ENCODE assay signal across 2 cellular contexts in the genomic region with DNA sequence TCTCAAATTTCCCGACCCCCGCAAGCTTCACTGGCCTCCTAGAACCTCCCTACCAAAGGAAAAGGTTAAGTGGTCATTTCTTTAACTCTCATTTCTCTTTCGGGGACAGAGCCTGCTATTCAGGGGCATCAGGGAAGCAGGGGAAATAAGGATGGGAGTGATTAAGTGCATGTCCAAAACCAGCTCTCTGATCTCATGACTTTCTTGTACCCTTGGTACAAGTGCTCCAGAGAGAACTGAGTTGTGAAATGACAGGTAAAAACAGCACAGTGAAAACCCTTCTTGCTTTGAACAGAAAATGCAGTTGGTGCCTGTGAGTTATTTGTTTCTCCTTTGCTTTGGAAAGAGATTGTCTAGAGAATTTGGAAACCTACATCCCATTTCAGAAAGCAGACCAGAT.
TF ChIP-seq lines count a peak whose summit lies in the region.

No MANE protein-coding gene starts in this region.

TF ChIP-seq in SK-N-SH, 30 proteins besides CTCF, POLR2A, EP300 and RAD21 (continued from another document):
- TF ChIP-seq, protein P1, sequence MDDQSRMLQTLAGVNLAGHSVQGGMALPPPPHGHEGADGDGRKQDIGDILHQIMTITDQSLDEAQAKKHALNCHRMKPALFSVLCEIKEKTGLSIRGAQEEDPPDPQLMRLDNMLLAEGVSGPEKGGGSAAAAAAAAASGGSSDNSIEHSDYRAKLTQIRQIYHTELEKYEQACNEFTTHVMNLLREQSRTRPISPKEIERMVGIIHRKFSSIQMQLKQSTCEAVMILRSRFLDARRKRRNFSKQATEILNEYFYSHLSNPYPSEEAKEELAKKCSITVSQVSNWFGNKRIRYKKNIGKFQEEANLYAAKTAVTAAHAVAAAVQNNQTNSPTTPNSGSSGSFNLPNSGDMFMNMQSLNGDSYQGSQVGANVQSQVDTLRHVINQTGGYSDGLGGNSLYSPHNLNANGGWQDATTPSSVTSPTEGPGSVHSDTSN (IDR thresholded peaks at IDR 0.05), result no peak
- TF ChIP-seq SMC3 (IDR thresholded peaks at IDR 0.05; ENCODE audit: low read depth, low read length) (no peak), GABPA (IDR thresholded peaks at IDR 0.05; ENCODE audit: low read depth) (no peak), CHD2 (IDR thresholded peaks at IDR 0.05; ENCODE audit: low read length, partially characterized antibody) (no peak), SIN3A (IDR thresholded peaks at IDR 0.05; ENCODE audit: borderline replicate concordance, low read depth, low read length) (no peak), EZH2phosphoT487 (IDR thresholded peaks at IDR 0.05; ENCODE audit: borderline replicate concordance, low read depth) (no peak), GATA2 (CRISPR knock-in tag; IDR thresholded peaks at IDR 0.05) (no peak), TCF12 (IDR thresholded peaks at IDR 0.05) (no peak), FOXJ3 (CRISPR knock-in tag; IDR thresholded peaks at IDR 0.05) (no peak)
- TF ChIP-seq, protein P2, sequence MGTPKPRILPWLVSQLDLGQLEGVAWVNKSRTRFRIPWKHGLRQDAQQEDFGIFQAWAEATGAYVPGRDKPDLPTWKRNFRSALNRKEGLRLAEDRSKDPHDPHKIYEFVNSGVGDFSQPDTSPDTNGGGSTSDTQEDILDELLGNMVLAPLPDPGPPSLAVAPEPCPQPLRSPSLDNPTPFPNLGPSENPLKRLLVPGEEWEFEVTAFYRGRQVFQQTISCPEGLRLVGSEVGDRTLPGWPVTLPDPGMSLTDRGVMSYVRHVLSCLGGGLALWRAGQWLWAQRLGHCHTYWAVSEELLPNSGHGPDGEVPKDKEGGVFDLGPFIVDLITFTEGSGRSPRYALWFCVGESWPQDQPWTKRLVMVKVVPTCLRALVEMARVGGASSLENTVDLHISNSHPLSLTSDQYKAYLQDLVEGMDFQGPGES (IDR thresholded peaks at IDR 0.05; ENCODE audit: low read depth, low read length), result no peak

TF ChIP-seq in SK-N-SH treated with all-trans-retinoic acid at 6 μM for 48 hours, 23 proteins besides CTCF, POLR2A, EP300 and RAD21 (continued from another document):
- TF ChIP-seq, protein P3, sequence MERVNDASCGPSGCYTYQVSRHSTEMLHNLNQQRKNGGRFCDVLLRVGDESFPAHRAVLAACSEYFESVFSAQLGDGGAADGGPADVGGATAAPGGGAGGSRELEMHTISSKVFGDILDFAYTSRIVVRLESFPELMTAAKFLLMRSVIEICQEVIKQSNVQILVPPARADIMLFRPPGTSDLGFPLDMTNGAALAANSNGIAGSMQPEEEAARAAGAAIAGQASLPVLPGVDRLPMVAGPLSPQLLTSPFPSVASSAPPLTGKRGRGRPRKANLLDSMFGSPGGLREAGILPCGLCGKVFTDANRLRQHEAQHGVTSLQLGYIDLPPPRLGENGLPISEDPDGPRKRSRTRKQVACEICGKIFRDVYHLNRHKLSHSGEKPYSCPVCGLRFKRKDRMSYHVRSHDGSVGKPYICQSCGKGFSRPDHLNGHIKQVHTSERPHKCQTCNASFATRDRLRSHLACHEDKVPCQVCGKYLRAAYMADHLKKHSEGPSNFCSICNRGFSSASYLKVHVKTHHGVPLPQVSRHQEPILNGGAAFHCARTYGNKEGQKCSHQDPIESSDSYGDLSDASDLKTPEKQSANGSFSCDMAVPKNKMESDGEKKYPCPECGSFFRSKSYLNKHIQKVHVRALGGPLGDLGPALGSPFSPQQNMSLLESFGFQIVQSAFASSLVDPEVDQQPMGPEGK (CRISPR knock-in tag; IDR thresholded peaks at IDR 0.05; ENCODE audit: borderline replicate concordance), result no peak
- TF ChIP-seq ARNTL (CRISPR knock-in tag; IDR thresholded peaks at IDR 0.05; ENCODE audit: borderline replicate concordance, low read depth), result no peak
- no peak for TF ChIP-seq ZFP30 (CRISPR knock-in tag; IDR thresholded peaks at IDR 0.05)
- TF ChIP-seq, protein P4, sequence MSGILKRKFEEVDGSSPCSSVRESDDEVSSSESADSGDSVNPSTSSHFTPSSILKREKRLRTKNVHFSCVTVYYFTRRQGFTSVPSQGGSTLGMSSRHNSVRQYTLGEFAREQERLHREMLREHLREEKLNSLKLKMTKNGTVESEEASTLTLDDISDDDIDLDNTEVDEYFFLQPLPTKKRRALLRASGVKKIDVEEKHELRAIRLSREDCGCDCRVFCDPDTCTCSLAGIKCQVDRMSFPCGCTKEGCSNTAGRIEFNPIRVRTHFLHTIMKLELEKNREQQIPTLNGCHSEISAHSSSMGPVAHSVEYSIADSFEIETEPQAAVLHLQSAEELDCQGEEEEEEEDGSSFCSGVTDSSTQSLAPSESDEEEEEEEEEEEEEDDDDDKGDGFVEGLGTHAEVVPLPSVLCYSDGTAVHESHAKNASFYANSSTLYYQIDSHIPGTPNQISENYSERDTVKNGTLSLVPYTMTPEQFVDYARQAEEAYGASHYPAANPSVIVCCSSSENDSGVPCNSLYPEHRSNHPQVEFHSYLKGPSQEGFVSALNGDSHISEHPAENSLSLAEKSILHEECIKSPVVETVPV (CRISPR knock-in tag; IDR thresholded peaks at IDR 0.05), result no peak
- TF ChIP-seq ZC3H10 (CRISPR knock-in tag; IDR thresholded peaks at IDR 0.05), result no peak
- no peak for TF ChIP-seq ZNF70 (CRISPR knock-in tag; IDR thresholded peaks at IDR 0.05)
TF ChIP-seq in SK-N-SH treated with all-trans-retinoic acid at 6 μM for 48 hours: peak in this region for 0.
